In the genomic region with DNA sequence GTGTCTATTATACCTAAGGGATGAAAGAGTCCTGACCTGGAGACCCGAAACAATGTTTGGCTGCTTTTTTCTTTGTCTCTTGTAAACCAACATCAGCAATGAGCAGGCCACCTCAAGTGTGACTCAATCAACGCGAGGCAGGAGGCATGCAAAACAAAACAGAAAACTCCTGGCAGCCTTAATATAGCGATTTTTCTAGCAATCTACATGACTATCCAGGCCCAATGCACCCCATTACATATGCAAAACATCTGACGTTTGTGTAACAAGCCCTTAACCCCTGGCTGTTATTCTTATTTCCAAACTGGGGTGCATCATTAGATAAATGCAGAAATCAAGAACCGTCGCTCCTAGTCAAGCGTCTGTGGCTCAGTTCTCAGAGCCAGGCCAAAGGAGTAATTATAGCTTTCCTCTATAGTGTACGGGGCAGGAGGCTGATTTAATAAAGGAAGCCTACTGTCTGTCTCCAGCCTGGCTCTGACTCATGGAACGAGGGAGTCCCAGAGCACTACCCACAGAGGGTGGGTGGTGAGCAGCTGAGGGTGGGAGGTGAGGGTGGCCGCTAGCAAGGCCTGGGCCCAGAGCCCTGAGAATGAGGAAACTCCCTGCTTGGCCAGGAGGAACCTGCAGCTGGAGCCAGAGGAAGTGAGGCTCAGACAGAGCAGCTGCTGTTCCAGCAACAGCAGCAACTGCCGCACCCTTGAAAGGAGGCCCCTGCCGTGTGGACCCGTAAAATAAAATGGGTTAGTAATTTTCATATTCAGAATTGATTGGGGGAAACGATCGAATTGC, we compare ENCODE assay signal across 8 cellular contexts. TPM values are rescaled to one million over a fixed set of nuclear protein-coding genes. Genes with fewer than 3 reads are reported as not detected.
A peak's percentile ranks its signal among the peaks of the same experiment; 100 is the strongest.
DNase-seq lines count a peak whose midpoint lies in the region; ATAC-seq and TF ChIP-seq lines count a peak whose summit lies in the region.

No MANE protein-coding gene starts in this region.

- ATAC-seq in GM21447 (IDR thresholded peaks at IDR 0.05; ENCODE audit: unreplicated experiment), result peak; percentile 65
- ATAC-seq in activated naive CD8-positive, alpha-beta T cell treated with anti-CD3 and anti-CD28 coated beads, Interleukin-2, amount 50 U/mL, for 24 hours, result peak; percentile 71

- H3K4me1 ChIP-seq in SJSA1 (replicated peaks) (peaks cover 31% of the 10 kb centered on the region), left ventricle myocardium inferior (peaks cover 83% of the 10 kb centered on the region)

- no peaks in the 10 kb centered on the region for H3K36me3 ChIP-seq in SJSA1
- no peaks in the 10 kb centered on the region for H3K36me3 ChIP-seq in left ventricle myocardium inferior

- H3K36me3 Mint-ChIP-seq in activated naive CD8-positive, alpha-beta T cell treated with anti-CD3 and anti-CD28 coated beads, Interleukin-2, amount 50 U/mL, for 24 hours (ENCODE audit: low read depth), result peaks cover 5% of the 10 kb centered on the region

- H3K27me3 Mint-ChIP-seq in activated naive CD8-positive, alpha-beta T cell treated with anti-CD3 and anti-CD28 coated beads, Interleukin-2, amount 50 U/mL, for 24 hours, result no peaks in the 10 kb centered on the region

- TF ChIP-seq CTCF in left ventricle myocardium inferior (IDR thresholded peaks at IDR 0.05; ENCODE audit: borderline replicate concordance), result peak; percentile 17

- H3K4me3 Mint-ChIP-seq in activated naive CD8-positive, alpha-beta T cell treated with anti-CD3 and anti-CD28 coated beads, Interleukin-2, amount 50 U/mL, for 24 hours, result peak overlapping the region; percentile 82

- H3K27me3 ChIP-seq in SJSA1 (replicated peaks) (no peaks in the 10 kb centered on the region), left ventricle myocardium inferior (ENCODE audit: low read depth) (no peaks in the 10 kb centered on the region)

- H3K9me3 ChIP-seq in SJSA1 (replicated peaks) (no peaks in the 10 kb centered on the region), left ventricle myocardium inferior (replicated peaks) (no peaks in the 10 kb centered on the region)

- intact Hi-C loops in left ventricle myocardium inferior (cut with micrococcal nuclease), result loop anchor here (5.0 kb wide), 1 partner anchor 41 kb away; no protein-coding TSS in a partner anchor
- intact Hi-C loops in posterior cingulate gyrus (cut with DNase I), result no loop called here

- H3K27ac Mint-ChIP-seq in activated naive CD8-positive, alpha-beta T cell treated with anti-CD3 and anti-CD28 coated beads, Interleukin-2, amount 50 U/mL, for 24 hours, result peak overlapping the region; percentile 89

- H3K27ac ChIP-seq in SJSA1 (peak overlapping the region; percentile 64), left ventricle myocardium inferior (replicated peaks) (peak overlapping the region; percentile 97)

- DNase-seq in DMS79 treated with DMSO at 0.1 percent for 48 hours (lab: John Stamatoyannopoulos, UW) (peak; percentile 49), HUDEP-2 (lab: John Stamatoyannopoulos, UW; ENCODE audit: unreplicated experiment in 76 of 76) (peak in 56 of 76 experiments; percentile 7 to 67 (median 32)), SJSA1 (ENCODE audit: low read depth in 1 of 2, low spot score in 2 of 2) (peak; percentile 69 to 87), left ventricle myocardium inferior (peak; percentile 89), posterior cingulate gyrus (peak; percentile 50 to 95 (median 64)), NCI-H1048 (lab: John Stamatoyannopoulos, UW) (no peak)
- DNase-seq in activated naive CD8-positive, alpha-beta T cell treated with anti-CD3 and anti-CD28 coated beads, Interleukin-2, amount 50 U/mL, for 24 hours, result peak; percentile 57

- H3K4me3 ChIP-seq in SJSA1 (peak overlapping the region; percentile 23; the same call in 1 of the 2 replicates), left ventricle myocardium inferior (peak overlapping the region; percentile 58)

- H3K4me1 Mint-ChIP-seq in activated naive CD8-positive, alpha-beta T cell treated with anti-CD3 and anti-CD28 coated beads, Interleukin-2, amount 50 U/mL, for 24 hours, result peaks cover 40% of the 10 kb centered on the region

- H3K9me3 Mint-ChIP-seq in activated naive CD8-positive, alpha-beta T cell treated with anti-CD3 and anti-CD28 coated beads, Interleukin-2, amount 50 U/mL, for 24 hours, result no peaks in the 10 kb centered on the region

RNA-seq across cellular contexts. Expression of gene CHD9, which starts 43.9 kb away (rescaled TPM):
- 14.7 and 29.2 TPM in 2 replicates for total RNA-seq in SJSA1 (2014; rRNA removed; shearing (Covaris generic))
- 38.9 TPM for total RNA-seq in left ventricle myocardium inferior

RNA-seq across cellular contexts. Expression of gene CHD9NB, which starts 46.0 kb away (rescaled TPM):
- total RNA-seq in SJSA1 (2014; rRNA removed; shearing (Covaris generic)), result 0.45 TPM in 1 of 2 replicates, not detected in the other
- 0.77 TPM for total RNA-seq in left ventricle myocardium inferior
